In genomic region chr9:33446507-33447403, GRCh38 we compare ENCODE assay signal across 8 cellular contexts. TPM values are rescaled to one million over a fixed set of nuclear protein-coding genes. Genes with fewer than 3 reads are reported as not detected.
DNase-seq lines count a peak whose midpoint lies in the region; ATAC-seq and TF ChIP-seq lines count a peak whose summit lies in the region.

No MANE protein-coding gene starts in this region.

- H3K27ac Mint-ChIP-seq in Caco-2 (ENCODE audit: unreplicated experiment), result peak overlapping the region; percentile 62

- no peak for TF ChIP-seq CTCF in Caco-2 (IDR thresholded peaks at IDR 0.05; ENCODE audit: insufficient read depth in 1 of 2, low read depth in 1 of 2, low read length in 1 of 2, severe bottlenecking in 1 of 2, unreplicated experiment in 1 of 2)
- no peak for TF ChIP-seq CTCF in GM20000 (IDR thresholded peaks at IDR 0.05; ENCODE audit: extremely low read depth, missing control alignments)
- TF ChIP-seq CTCF in brain microvascular endothelial cell (IDR thresholded peaks at IDR 0.05; ENCODE audit: low read depth, low read length, missing control alignments), result no peak

- peaks cover 49% of the 10 kb centered on the region for H3K4me1 ChIP-seq in Caco-2

- ATAC-seq in left lobe of liver, result peak; percentile 73

- POLR2A ChIA-PET in Caco-2 (lab: Charles Lee), result interaction anchor here (0.6 to 1.2 kb wide), 7 partner anchors 10 to 64 kb away, joined by 3 to 12 read pairs (median 4); partner anchors contain the start of gene NOL6

- peaks cover 30% of the 10 kb centered on the region for H3K4me1 Mint-ChIP-seq in Caco-2 (ENCODE audit: low read depth, unreplicated experiment)

- peak overlapping the region; percentile 62 for H3K4me3 ChIP-seq in Caco-2 (ENCODE audit: low read depth, low read length)
- H3K4me3 ChIP-seq in brain microvascular endothelial cell (ENCODE audit: low read depth, low read length), result peak overlapping the region; percentile 55

- no peaks in the 10 kb centered on the region for H3K27me3 Mint-ChIP-seq in Caco-2 (ENCODE audit: insufficient read depth, unreplicated experiment)

- no peaks in the 10 kb centered on the region for H3K9me3 Mint-ChIP-seq in Caco-2 (ENCODE audit: unreplicated experiment)

- peak overlapping the region; percentile 77 for H3K4me3 Mint-ChIP-seq in Caco-2 (ENCODE audit: unreplicated experiment)

- intact Hi-C loops in Caco-2 (cut with micrococcal nuclease; ENCODE audit: unreplicated experiment), result loop anchor here (5.0 kb wide), 1 partner anchor 69 kb away; no protein-coding TSS in a partner anchor

- BruUV-seq in Caco-2 (replicated peaks; lab: Mats Ljungman, UMichigan), result TSS peak; percentile 57

- H3K27me3 ChIP-seq in Caco-2 (replicated peaks; ENCODE audit: control insufficient read depth, insufficient read depth, low read length) (no peaks in the 10 kb centered on the region), brain microvascular endothelial cell (replicated peaks) (no peaks in the 10 kb centered on the region)

- in situ Hi-C loops in brain microvascular endothelial cell (cut with HindIII; ENCODE audit: low pct_ligation_motif_present, low sequenced_read_pairs), result no loop called here

- no peaks in the 10 kb centered on the region for H3K9me3 ChIP-seq in Caco-2

- no peaks in the 10 kb centered on the region; the same call in 1 of the 2 replicates for H3K36me3 ChIP-seq in Caco-2 (ENCODE audit: control insufficient read depth, insufficient read depth, low read length)
- H3K36me3 ChIP-seq in brain microvascular endothelial cell (replicated peaks), result no peaks in the 10 kb centered on the region

- H3K36me3 Mint-ChIP-seq in Caco-2 (ENCODE audit: insufficient read depth, unreplicated experiment), result peaks cover 13% of the 10 kb centered on the region

- peak; percentile 63 to 82 for DNase-seq in Caco-2
- peak; percentile 83 for DNase-seq in GM20000 (ENCODE audit: low spot score)
- peak; percentile 53 for DNase-seq in HK-2 (ENCODE audit: unreplicated experiment)
- peak in 3 of 5 experiments; percentile 36 to 92 (median 85) for DNase-seq in T-helper 2 cell
- peak; percentile 45 for DNase-seq in brain microvascular endothelial cell
- DNase-seq in left lobe of liver (ENCODE audit: low spot score), result peak; percentile 94
- peak; percentile 35 to 42 (median 39) for DNase-seq in stimulated activated CD4-positive, alpha-beta T cell treated with anti-CD3 and anti-CD28 coated beads, TNF-alpha, amount 100 ng/mL, for 1 hour (ENCODE audit: low read depth in 3 of 3, low spot score in 1 of 3)
- no peak for DNase-seq in KG1 (lab: John Stamatoyannopoulos, UW)

- H3K27ac ChIP-seq in brain microvascular endothelial cell, result no peak overlapping the region

- CTCF ChIA-PET in Caco-2 (lab: Charles Lee), result interaction anchor here (0.6 to 2.6 kb wide), 16 partner anchors 11 to 543 kb away, joined by 3 to 30 read pairs (median 6); partner anchors contain the start of gene NOL6

RNA-seq across cellular contexts. Expression of gene AQP3, which starts 0.6 kb away (rescaled TPM):
- total RNA-seq in Caco-2 (2022) (24.1 and 24.8 TPM in 2 replicates), left lobe of liver (89.5 TPM)

RNA-seq across cellular contexts. Expression of gene NOL6, which starts 27.0 kb away (rescaled TPM):
- 47.2 and 52.1 TPM in 2 replicates for total RNA-seq in Caco-2 (2022)
- total RNA-seq in left lobe of liver, result 15.3 TPM

RNA-seq across cellular contexts. Expression of gene AQP7, which starts 44.4 kb away (rescaled TPM):
- total RNA-seq in Caco-2 (2022) (2.2 and 2.4 TPM in 2 replicates), left lobe of liver (30.7 TPM)
